ENCODE assay signal across 8 cellular contexts in the genomic region with DNA sequence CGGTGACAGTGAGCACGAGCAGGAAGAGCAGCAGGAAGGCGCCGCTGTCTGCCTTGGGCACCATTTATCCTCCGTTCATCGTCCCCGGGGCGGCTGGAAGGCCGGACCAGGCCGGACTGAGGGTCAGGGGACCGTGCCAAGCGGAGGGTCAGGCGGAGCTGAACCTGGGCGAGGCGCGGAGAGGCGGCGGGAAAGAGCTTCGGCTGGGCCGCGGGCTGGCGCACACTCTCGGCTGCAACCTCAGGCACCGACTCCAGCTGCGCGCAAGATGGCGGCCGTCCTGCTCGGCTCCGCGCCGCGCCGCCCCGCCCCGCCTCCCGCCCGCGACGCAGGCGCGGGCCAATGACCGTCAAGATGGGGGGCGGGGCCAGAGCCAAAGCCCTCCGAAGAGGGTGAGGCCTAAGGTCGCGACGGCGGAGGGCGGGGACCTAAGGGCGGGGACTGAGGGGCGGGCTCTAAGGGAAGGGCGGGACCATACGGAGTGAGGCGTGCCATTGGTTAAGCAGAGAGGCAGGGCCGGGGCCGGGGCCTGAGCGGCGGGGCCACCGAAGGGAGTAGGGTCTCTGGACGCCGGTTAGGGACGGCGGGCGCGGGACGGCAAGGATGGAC. TPM values are rescaled to one million over a fixed set of nuclear protein-coding genes. Genes with fewer than 3 reads are reported as not detected.
DNase-seq lines count a peak whose midpoint lies in the region; ATAC-seq and TF ChIP-seq lines count a peak whose summit lies in the region.

A gene with protein sequence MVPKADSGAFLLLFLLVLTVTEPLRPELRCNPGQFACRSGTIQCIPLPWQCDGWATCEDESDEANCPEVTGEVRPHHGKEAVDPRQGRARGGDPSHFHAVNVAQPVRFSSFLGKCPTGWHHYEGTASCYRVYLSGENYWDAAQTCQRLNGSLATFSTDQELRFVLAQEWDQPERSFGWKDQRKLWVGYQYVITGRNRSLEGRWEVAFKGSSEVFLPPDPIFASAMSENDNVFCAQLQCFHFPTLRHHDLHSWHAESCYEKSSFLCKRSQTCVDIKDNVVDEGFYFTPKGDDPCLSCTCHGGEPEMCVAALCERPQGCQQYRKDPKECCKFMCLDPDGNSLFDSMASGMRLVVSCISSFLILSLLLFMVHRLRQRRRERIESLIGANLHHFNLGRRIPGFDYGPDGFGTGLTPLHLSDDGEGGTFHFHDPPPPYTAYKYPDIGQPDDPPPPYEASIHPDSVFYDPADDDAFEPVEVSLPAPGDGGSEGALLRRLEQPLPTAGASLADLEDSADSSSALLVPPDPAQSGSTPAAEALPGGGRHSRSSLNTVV (minus strand): TSS at position 270 of the 609 bp plus-strand sequence. CDS start 206 bp downstream, at position 64.

- H3K27ac ChIP-seq in HEK293 (ENCODE audit: extremely low read depth, low read depth, low read length) (peak within 1 kb of the TSS; percentile 75), SJSA1 (peak within 1 kb of the TSS; percentile 60), foreskin keratinocyte (peak within 1 kb of the TSS; percentile 82)

- H3K36me3 ChIP-seq in HEK293 (ENCODE audit: control insufficient read depth in 2 of 2, insufficient read depth in 1 of 2, low read length in 2 of 2) (peaks cover 0 to 23% of the 10 kb centered on the region in 2 experiments; a peak in 1 of 3 replicates), SJSA1 (peaks cover 30% of the 10 kb centered on the region), neuron (ENCODE audit: insufficient read depth, low read length) (peaks cover 5% of the 10 kb centered on the region)

- H3K27me3 ChIP-seq in SJSA1 (replicated peaks) (no peaks in the 10 kb centered on the region), foreskin keratinocyte (no peaks in the 10 kb centered on the region), neuron (ENCODE audit: insufficient read depth, low read length) (no peaks in the 10 kb centered on the region)

- DNase-seq in GDM1 (lab: John Stamatoyannopoulos, UW): peak; percentile 96
- peak; percentile 89 for DNase-seq in MV-4-11 (lab: John Stamatoyannopoulos, UW)
- DNase-seq in SJSA1 (ENCODE audit: low read depth in 1 of 2, low spot score in 2 of 2): peak; percentile 94 to 98
- DNase-seq in activated naive CD4-positive, alpha-beta T cell (lab: John Stamatoyannopoulos, UW): peak; percentile 79 to 96 (median 96)
- peak; percentile 66 to 83 for DNase-seq in foreskin keratinocyte
- DNase-seq in stromal cell of bone marrow (ENCODE audit: low read depth): peak; percentile 93

- POLR2A ChIA-PET in HEK293 (lab: Yijun Ruan, JAX): interaction anchor here (0.5 to 3.2 kb wide), 9 partner anchors 9 to 947 kb away, joined by 3 to 34 read pairs (median 4); a partner anchor contains a TSS

- peak within 1 kb of the TSS; percentile 82 for H2AFZ ChIP-seq in neuron (ENCODE audit: low read depth, low read length)

- H3K4me3 ChIP-seq in HEK293 (ENCODE audit: low read depth, low read length) (peak within 1 kb of the TSS; percentile 94), SJSA1 (peak within 1 kb of the TSS; percentile 97), neuron (ENCODE audit: low read length) (peak within 1 kb of the TSS; percentile 86)

- TF ChIP-seq CTCF in HEK293 (tag by site-specific recombination; IDR thresholded peaks at IDR 0.05): no peak
- TF ChIP-seq CTCF in foreskin keratinocyte (conservative IDR thresholded peaks at IDR 0.05): no peak

- ATAC-seq in foreskin keratinocyte: peak; percentile 90

- CTCF ChIA-PET in HEK293 (lab: Yijun Ruan, JAX): interaction anchor here (0.6 to 1.4 kb wide), 2 partner anchors 16 to 146 kb away, joined by 3 to 4 read pairs; no protein-coding TSS in a partner anchor

- no peaks in the 10 kb centered on the region for H3K4me1 ChIP-seq in HEK293 (ENCODE audit: control insufficient read depth, insufficient read depth, low read length)
- peaks cover 17% of the 10 kb centered on the region for H3K4me1 ChIP-seq in SJSA1 (replicated peaks)
- no peaks in the 10 kb centered on the region for H3K4me1 ChIP-seq in foreskin keratinocyte
- peaks cover 22% of the 10 kb centered on the region for H3K4me1 ChIP-seq in neuron (ENCODE audit: insufficient read depth, low read length)

- H3K9me3 ChIP-seq in HEK293 (ENCODE audit: control insufficient read depth, insufficient read depth, low read depth, low read length): no peaks in the 10 kb centered on the region
- no peaks in the 10 kb centered on the region for H3K9me3 ChIP-seq in SJSA1 (replicated peaks)
- H3K9me3 ChIP-seq in neuron (ENCODE audit: low read length): no peaks in the 10 kb centered on the region

TF ChIP-seq in HEK293, 187 proteins besides CTCF, POLR2A, EP300 and RAD21:
- peak; percentile 90 for TF ChIP-seq KLF10 (tag by site-specific recombination; IDR thresholded peaks at IDR 0.05)
- TF ChIP-seq SP3 (tag by site-specific recombination; IDR thresholded peaks at IDR 0.05): peak; percentile 89
- no peak for TF ChIP-seq ZNF16 (tag by site-specific recombination; IDR thresholded peaks at IDR 0.05; ENCODE audit: low read depth)
- peak; percentile 47; the same call in 1 of the 2 replicates for TF ChIP-seq KLF1 (tag by site-specific recombination; IDR thresholded peaks at IDR 0.05)
- TF ChIP-seq ZNF324 (tag by site-specific recombination; IDR thresholded peaks at IDR 0.05): no peak
- TF ChIP-seq SP2 (tag by site-specific recombination; IDR thresholded peaks at IDR 0.05): peak; percentile 95
- TF ChIP-seq PRDM1 (tag by site-specific recombination; IDR thresholded peaks at IDR 0.05): no peak
- peak; percentile 90 for TF ChIP-seq KLF8 (tag by site-specific recombination; IDR thresholded peaks at IDR 0.05)
- peak; percentile 55; the same call in 1 of the 2 replicates for TF ChIP-seq ZBTB20 (tag by site-specific recombination; IDR thresholded peaks at IDR 0.05)
- TF ChIP-seq KLF9 (tag by site-specific recombination; IDR thresholded peaks at IDR 0.05; ENCODE audit: low read depth): peak; percentile 74; the same call in 1 of the 2 replicates
- peak; percentile 61; the same call in 1 of the 2 replicates for TF ChIP-seq YY1 (tag by site-specific recombination; IDR thresholded peaks at IDR 0.05)
- TF ChIP-seq, protein P1, sequence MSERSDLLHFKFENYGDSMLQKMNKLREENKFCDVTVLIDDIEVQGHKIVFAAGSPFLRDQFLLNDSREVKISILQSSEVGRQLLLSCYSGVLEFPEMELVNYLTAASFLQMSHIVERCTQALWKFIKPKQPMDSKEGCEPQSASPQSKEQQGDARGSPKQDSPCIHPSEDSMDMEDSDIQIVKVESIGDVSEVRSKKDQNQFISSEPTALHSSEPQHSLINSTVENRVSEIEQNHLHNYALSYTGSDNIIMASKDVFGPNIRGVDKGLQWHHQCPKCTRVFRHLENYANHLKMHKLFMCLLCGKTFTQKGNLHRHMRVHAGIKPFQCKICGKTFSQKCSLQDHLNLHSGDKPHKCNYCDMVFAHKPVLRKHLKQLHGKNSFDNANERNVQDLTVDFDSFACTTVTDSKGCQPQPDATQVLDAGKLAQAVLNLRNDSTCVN (tag by site-specific recombination; optimal IDR thresholded peaks at IDR 0.05): peak; percentile 84
- peak; percentile 54 for TF ChIP-seq ZNF660 (tag by site-specific recombination; IDR thresholded peaks at IDR 0.05)
- TF ChIP-seq ZSCAN30 (tag by site-specific recombination; IDR thresholded peaks at IDR 0.05): peak; percentile 37; the same call in 1 of the 2 replicates
- TF ChIP-seq ZFP69B (tag by site-specific recombination; IDR thresholded peaks at IDR 0.05): no peak
- peak; percentile 31; the same call in 1 of the 2 replicates for TF ChIP-seq ZIC2 (tag by site-specific recombination; IDR thresholded peaks at IDR 0.05)

RNA-seq across cellular contexts. Expression of the gene that starts here (rescaled TPM):
- total RNA-seq in SJSA1 (2014; rRNA removed; shearing (Covaris generic)): 51.1 and 62.2 TPM in 2 replicates
- 40.4 and 43.1 TPM in 2 replicates for total RNA-seq in foreskin keratinocyte
- polyA plus RNA-seq in foreskin keratinocyte: 22.9 and 23.0 TPM in 2 replicates

Comparison
In these comparisons a context has a peak if more than half of its experiments do, and no peak if none do; other contexts are left out.
1. Peak in every context shown above with its lines: DNase-seq, ATAC-seq, H3K4me3 ChIP-seq and H3K27ac ChIP-seq.